In genomic region chr11:97537407-97538150, GRCh38 we compare ENCODE assay signal across 1 cellular context.
TF ChIP-seq lines count a peak whose summit lies in the region.

No MANE protein-coding gene starts in this region.

TF ChIP-seq in H1, 55 proteins besides CTCF, POLR2A, EP300 and RAD21:
- TF ChIP-seq SIN3A (conservative IDR thresholded peaks at IDR 0.05 in 1 of 2, IDR thresholded peaks at IDR 0.05 in 1 of 2; ENCODE audit: low read depth in 1 of 2, low read length in 2 of 2) (no peak), NRF1 (IDR thresholded peaks at IDR 0.05; ENCODE audit: low read depth, low read length) (no peak), EZH2 (IDR thresholded peaks at IDR 0.05; ENCODE audit: low read depth, low read length, severe bottlenecking) (no peak), FOSL1 (IDR thresholded peaks at IDR 0.05; ENCODE audit: insufficient read depth, low read depth, low read length) (no peak), BCL11A (IDR thresholded peaks at IDR 0.05; ENCODE audit: low read depth in 2 of 2, low read length in 2 of 2) (no peak), MAX (IDR thresholded peaks at IDR 0.05) (no peak), TEAD4 (IDR thresholded peaks at IDR 0.05; ENCODE audit: low read depth, low read length) (no peak), POLR2AphosphoS5 (IDR thresholded peaks at IDR 0.05; ENCODE audit: low read depth, low read length) (no peak), RFX5 (IDR thresholded peaks at IDR 0.05; ENCODE audit: borderline replicate concordance, low read depth, low read length) (no peak), CBX5 (IDR thresholded peaks at IDR 0.05; ENCODE audit: low read depth, low read length) (no peak), HDAC2 (IDR thresholded peaks at IDR 0.05; ENCODE audit: borderline replicate concordance in 1 of 2, low read depth in 2 of 2, low read length in 2 of 2) (no peak), CBX8 (IDR thresholded peaks at IDR 0.05; ENCODE audit: borderline replicate concordance, low read depth, low read length) (no peak), SP2 (IDR thresholded peaks at IDR 0.05; ENCODE audit: low read length) (no peak), GABPA (IDR thresholded peaks at IDR 0.05; ENCODE audit: borderline replicate concordance, insufficient read depth, low read length) (no peak), CHD2 (IDR thresholded peaks at IDR 0.05; ENCODE audit: low read length) (no peak), CHD1 (IDR thresholded peaks at IDR 0.05; ENCODE audit: low read depth, low read length) (no peak)
